Comparison of ENCODE assay signal across 1 cellular context in genomic region chr7:104679085-104679484, GRCh38.
TF ChIP-seq lines count a peak whose summit lies in the region.

No MANE protein-coding gene starts in this region.

TF ChIP-seq in K562, 482 proteins besides CTCF, POLR2A, EP300 and RAD21 (continued from another document):
- TF ChIP-seq ZNF583 (CRISPR knock-in tag; IDR thresholded peaks at IDR 0.05) = no peak
- no peak for TF ChIP-seq TCF7 (IDR thresholded peaks at IDR 0.05; ENCODE audit: borderline replicate concordance)
- TF ChIP-seq ZNF436 (CRISPR knock-in tag; IDR thresholded peaks at IDR 0.05) = no peak
- TF ChIP-seq ATF6 (CRISPR knock-in tag; IDR thresholded peaks at IDR 0.05) = no peak
- TF ChIP-seq SMARCC2 (IDR thresholded peaks at IDR 0.05; ENCODE audit: low read depth) = no peak
- TF ChIP-seq RBM25 (IDR thresholded peaks at IDR 0.05; ENCODE audit: low read depth, low read length, severe bottlenecking) = no peak
- no peak for TF ChIP-seq HMGXB4 (CRISPR knock-in tag; IDR thresholded peaks at IDR 0.05)
- TF ChIP-seq ZNF282 (CRISPR knock-in tag; IDR thresholded peaks at IDR 0.05) = no peak
- no peak for TF ChIP-seq SIN3A (IDR thresholded peaks at IDR 0.05; ENCODE audit: borderline replicate concordance in 2 of 2, control insufficient read depth in 1 of 2, low read depth in 2 of 2, low read length in 2 of 2)
- no peak for TF ChIP-seq TAF9B (IDR thresholded peaks at IDR 0.05; ENCODE audit: partially characterized antibody)
- no peak for TF ChIP-seq BMI1 (IDR thresholded peaks at IDR 0.05; ENCODE audit: low read length)
- TF ChIP-seq POLR2G (IDR thresholded peaks at IDR 0.05; ENCODE audit: low read depth, low read length) = no peak
- no peak for TF ChIP-seq ZBTB40 (IDR thresholded peaks at IDR 0.05)
- no peak for TF ChIP-seq ZBTB40 (CRISPR knock-in tag; IDR thresholded peaks at IDR 0.05)
